Comparison of ENCODE assay signal across 19 cellular contexts in the genomic region with DNA sequence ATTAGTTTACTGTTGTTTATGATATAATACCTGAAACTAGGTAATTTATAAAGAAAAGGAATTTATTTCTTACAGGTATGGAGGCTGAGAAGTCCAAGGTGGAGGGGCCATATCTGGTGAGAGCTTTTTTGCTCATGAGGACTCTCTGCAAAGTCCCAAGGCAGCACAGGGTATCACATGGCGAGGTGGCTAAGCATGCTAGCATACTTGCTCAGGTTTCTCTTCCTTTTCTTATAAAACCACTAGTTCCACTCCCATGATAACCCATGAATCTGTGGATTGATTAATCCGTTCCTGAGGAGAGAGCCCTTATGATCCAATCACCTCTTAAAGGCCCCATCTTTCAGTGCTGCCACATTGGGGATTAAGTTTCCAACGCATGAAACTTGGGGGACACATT.
"Had no signal": no experiment of that assay in that cellular context is flagged by ENCODE, and none has a peak within 500 bp of the region (broad histone marks: within the 10 kb centered on the region; RNA-seq: fewer than 3 reads in every experiment).

No MANE protein-coding gene starts in this region.

- ATAC-seq: activated naive CD4-positive, alpha-beta T cell treated with anti-CD3 and anti-CD28 coated beads, Interleukin-2, amount 50 U/mL, for 72 hours; activated T-cell treated with anti-CD3 and anti-CD28 coated beads, Interleukin-2, amount 50 U/mL, for 4 hours had no signal

- DNase-seq: activated CD4-positive, alpha-beta memory T cell treated with anti-CD3 and anti-CD28 coated beads for 36 hours; activated CD4-positive, alpha-beta T cell treated with anti-CD3 and anti-CD28 coated beads, Interleukin-2, amount 10 ng/mL, durations not matched to agents 7 days and 5 days; activated CD4-positive, CD25-positive, alpha-beta regulatory T cell; activated CD8-positive, alpha-beta memory T cell treated with anti-CD3 and anti-CD28 coated beads for 24 hours; activated effector memory CD4-positive, alpha-beta T cell treated with anti-CD3 and anti-CD28 coated beads, Interleukin-2, amount 50 U/mL, for 16 hours; activated naive CD4-positive, alpha-beta T cell treated with Interleukin-2 at 50 U/mL for 16 hours; activated T-cell treated with anti-CD3 and anti-CD28 coated beads, Interleukin-2, amount 50 U/mL, for 4 hours; amygdala; MM.1S; NCI-H1092 treated with DMSO at 0.1 percent for 48 hours; NCI-H1417 treated with DMSO at 0.1 percent for 48 hours; NCI-H1694 treated with DMSO at 0.1 percent for 48 hours; NCI-H2029 treated with DMSO at 0.1 percent for 48 hours; NCI-H345; NCI-H510A treated with DMSO at 0.1 percent for 48 hours; SIG-M5; T-helper 2 cell; T1000 had no signal
